In genomic region chr17:17692353-17693252, GRCh38 we compare ENCODE assay signal across 8 cellular contexts. TPM values are rescaled to one million over a fixed set of nuclear protein-coding genes. Genes with fewer than 3 reads are reported as not detected.
DNase-seq lines count a peak whose midpoint lies in the region; ATAC-seq and TF ChIP-seq lines count a peak whose summit lies in the region.

No MANE protein-coding gene starts in this region.

- TF ChIP-seq CTCF in C4-2B (conservative IDR thresholded peaks at IDR 0.05) = no peak
- peak; percentile 14; the same call in 1 of the 2 replicates for TF ChIP-seq CTCF in LNCaP clone FGC (IDR thresholded peaks at IDR 0.05; ENCODE audit: control insufficient read depth, extremely low read depth, insufficient read depth)
- TF ChIP-seq CTCF in breast epithelium (IDR thresholded peaks at IDR 0.05) = no peak
- no peak for TF ChIP-seq CTCF in natural killer cell (IDR thresholded peaks at IDR 0.05)

- peaks cover 46 to 53% of the 10 kb centered on the region in 2 donors for H3K4me1 Mint-ChIP-seq in natural killer cell

- H3K4me1 ChIP-seq in breast epithelium = peaks cover 31 to 52% of the 10 kb centered on the region in 2 donors

- TF ChIP-seq POLR2A in breast epithelium (IDR thresholded peaks at IDR 0.05) = no peak

- H3K4me3 ChIP-seq in LNCaP clone FGC (ENCODE audit: low read depth, low read length) (peak overlapping the region; percentile 75), breast epithelium (peak overlapping the region in 1 of 3 donors; percentile 76)

- H3K4me3 Mint-ChIP-seq in natural killer cell = peak overlapping the region; percentile 86

- H3K27ac ChIP-seq in C4-2B = peak overlapping the region; percentile 95
- H3K27ac ChIP-seq in breast epithelium = peak overlapping the region; percentile 99 to 100

- H3K9me3 Mint-ChIP-seq in natural killer cell = no peaks in the 10 kb centered on the region

- intact Hi-C loops in breast epithelium (cut with DNase I; ENCODE audit: low total_unique reads) (no loop called here), natural killer cell (cut with micrococcal nuclease) (no loop called here)

- peak overlapping the region; percentile 97 to 99 for H3K27ac Mint-ChIP-seq in natural killer cell

- no peaks in the 10 kb centered on the region for H3K36me3 ChIP-seq in breast epithelium

- DNase-seq in LNCaP clone FGC (ENCODE audit: low read depth) (no peak), breast epithelium (ENCODE audit: low spot score in 2 of 2) (no peak), natural killer cell (no peak), GF-D8 (lab: John Stamatoyannopoulos, UW) (no peak), NCI-H146 treated with DMSO at 0.1 percent for 48 hours (lab: John Stamatoyannopoulos, UW; ENCODE audit: unreplicated experiment) (no peak), SKM-1 treated with dmso at 0.1 percent for 144 hours (lab: John Stamatoyannopoulos, UW; ENCODE audit: unreplicated experiment) (no peak), NCI-H774 (lab: John Stamatoyannopoulos, UW) (no peak)

- no peaks in the 10 kb centered on the region for H3K36me3 Mint-ChIP-seq in natural killer cell

- no peak for ATAC-seq in natural killer cell

- no peaks in the 10 kb centered on the region for H3K27me3 ChIP-seq in breast epithelium

- no peaks in the 10 kb centered on the region for H3K9me3 ChIP-seq in breast epithelium

- no peaks in the 10 kb centered on the region for H3K27me3 Mint-ChIP-seq in natural killer cell (ENCODE audit: low read depth in 2 of 2)

RNA-seq across cellular contexts. Expression of gene RAI1, which starts 11.3 kb away (rescaled TPM):
- total RNA-seq in breast epithelium = 10 to 100 TPM in 2 of 3 donors, 1 to 10 TPM in 1; 5.6 to 25.6 (median 20.6) TPM
- total RNA-seq in natural killer cell = 10 to 100 TPM; 39.8 to 55.0 (median 49.4) TPM
